Comparison of ENCODE assay signal across 8 cellular contexts in the genomic region with DNA sequence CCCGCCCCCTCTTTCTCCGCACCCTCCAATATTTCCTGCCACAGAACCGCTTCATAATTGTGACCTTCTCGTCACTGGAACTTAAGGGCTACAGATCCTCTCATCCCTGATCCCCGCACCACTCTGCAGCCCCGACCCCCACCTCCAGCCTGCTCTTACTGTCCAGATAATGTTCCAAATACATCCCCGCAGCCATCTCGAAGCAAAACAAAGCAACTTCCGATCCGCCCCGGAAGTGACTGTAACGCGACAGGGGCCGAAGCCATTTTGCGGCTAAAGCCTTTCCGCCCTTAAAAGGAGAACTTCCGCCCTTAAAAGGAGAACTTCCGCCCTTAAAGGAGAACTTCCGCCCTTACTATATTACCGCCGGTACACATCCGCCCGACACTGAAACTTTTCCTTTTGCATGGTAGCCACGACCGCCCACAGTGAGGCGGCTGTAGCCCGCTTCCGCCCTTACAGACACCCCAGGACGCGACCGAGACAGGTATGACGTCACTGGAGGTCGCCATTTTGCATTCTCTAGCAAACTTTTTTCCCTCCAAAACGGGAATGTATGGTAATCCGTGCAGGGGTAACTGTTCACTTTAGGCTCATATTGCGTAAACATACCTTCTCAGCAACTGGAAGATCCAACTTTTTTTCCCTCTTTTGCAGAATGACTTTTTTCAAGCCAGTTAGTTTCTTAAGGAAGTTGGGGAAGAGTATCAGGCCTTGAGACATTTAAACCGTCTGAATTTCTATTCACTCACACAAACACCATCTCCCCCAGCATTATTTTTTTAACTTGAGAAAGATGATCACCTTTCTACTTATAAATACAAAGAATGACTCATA. TPM values are rescaled to one million over a fixed set of nuclear protein-coding genes. Genes with fewer than 3 reads are reported as not detected.
DNase-seq lines count a peak whose midpoint lies in the region; ATAC-seq, FAIRE-seq and TF ChIP-seq lines count a peak whose summit lies in the region.

A gene (minus strand): TSS at position 214 of the 837 bp plus-strand sequence. CDS start 18 bp downstream, at position 196.

- H3K4me3 ChIP-seq in HUES64 (ENCODE audit: low read length) (peak within 1 kb of the TSS; percentile 87), OCI-LY1 (ENCODE audit: low read depth, low read length, poor library complexity, severe bottlenecking) (peak within 1 kb of the TSS; percentile 76), mesodermal cell (ENCODE audit: extremely low read depth, insufficient read depth, low read length, poor library complexity, severe bottlenecking) (peak within 1 kb of the TSS; percentile 92)

- peaks cover 9% of the 10 kb centered on the region for H3K79me2 ChIP-seq in OCI-LY1 (ENCODE audit: insufficient read depth, low read length)

- ATAC-seq in GM21447 (IDR thresholded peaks at IDR 0.05; ENCODE audit: unreplicated experiment): peak; percentile 97

- peaks cover 10% of the 10 kb centered on the region for H3K4me1 Mint-ChIP-seq in Calu3 (ENCODE audit: low read depth, unreplicated experiment)

- peak within 1 kb of the TSS; percentile 42; the same call in 1 of the 2 replicates for H2AFZ ChIP-seq in OCI-LY1 (ENCODE audit: low read length)

- H3K4me3 Mint-ChIP-seq in Calu3 (ENCODE audit: low read depth, unreplicated experiment): peak within 1 kb of the TSS; percentile 86

- DNase-seq in Calu3: peak; percentile 94
- peak; percentile 94 for DNase-seq in activated CD8-positive, alpha-beta memory T cell treated with anti-CD3 and anti-CD28 coated beads, Interleukin-2, amount 50 U/mL, for 4 hours
- peak; percentile 88 to 95 for DNase-seq in stimulated activated CD8-positive, alpha-beta memory T cell treated with anti-CD3 and anti-CD28 coated beads, Interleukin-15, amount 100 ng/mL, for 4 hours (ENCODE audit: low read depth in 2 of 2)

- H3K36me3 Mint-ChIP-seq in Calu3 (ENCODE audit: insufficient read depth, unreplicated experiment): peaks cover 34% of the 10 kb centered on the region

- TF ChIP-seq CTCF in Calu3 (IDR thresholded peaks at IDR 0.05; ENCODE audit: unreplicated experiment) (no peak), OCI-LY1 (IDR thresholded peaks at IDR 0.05; ENCODE audit: low read length) (no peak)

- H3K9me3 ChIP-seq in HUES64 (ENCODE audit: insufficient read depth, low read depth, low read length) (no peaks in the 10 kb centered on the region), OCI-LY1 (ENCODE audit: low read length) (no peaks in the 10 kb centered on the region), mesodermal cell (ENCODE audit: control insufficient read depth, low read length) (no peaks in the 10 kb centered on the region)

- CTCF ChIA-PET in Calu3 (lab: Charles Lee): no interaction called here

- no peaks in the 10 kb centered on the region for H3K9me2 ChIP-seq in OCI-LY1 (ENCODE audit: low read depth, low read length)

- peaks cover 25% of the 10 kb centered on the region for H3K36me3 ChIP-seq in HUES64 (ENCODE audit: insufficient read depth, low read length)
- peaks cover 22% of the 10 kb centered on the region for H3K36me3 ChIP-seq in OCI-LY1 (ENCODE audit: insufficient read depth, low read length)
- H3K36me3 ChIP-seq in mesodermal cell (ENCODE audit: control insufficient read depth, insufficient read depth, low read length): peaks cover 31% of the 10 kb centered on the region

- H3K27ac ChIP-seq in HUES64 (ENCODE audit: low read depth, low read length): peak within 1 kb of the TSS; percentile 50
- peak within 1 kb of the TSS; percentile 28 for H3K27ac ChIP-seq in OCI-LY1 (ENCODE audit: low read depth, low read length, poor library complexity, severe bottlenecking)
- H3K27ac ChIP-seq in mesodermal cell (ENCODE audit: low read depth, low read length, severe bottlenecking): peak within 1 kb of the TSS; percentile 94

- no TSS peak for BruUV-seq in Calu3 (replicated peaks; lab: Mats Ljungman, UMichigan)

- peak within 1 kb of the TSS; percentile 94 for H3K4me2 ChIP-seq in OCI-LY1 (ENCODE audit: low read length)

- peak; percentile 99 for FAIRE-seq in endometrium (lab: Jason Lieb, UNC)

- H3F3A ChIP-seq in OCI-LY1 (ENCODE audit: insufficient read depth, low read length): no peaks in the 10 kb centered on the region

- no peaks in the 10 kb centered on the region for H3K27me3 Mint-ChIP-seq in Calu3 (ENCODE audit: unreplicated experiment)

- no peaks in the 10 kb centered on the region for H3K27me3 ChIP-seq in HUES64 (ENCODE audit: insufficient read depth, low read length)
- H3K27me3 ChIP-seq in OCI-LY1 (ENCODE audit: insufficient read depth, low read length): no peaks in the 10 kb centered on the region

- H3K9ac ChIP-seq in HUES64 (ENCODE audit: low read depth, low read length) (peak within 1 kb of the TSS; percentile 82), OCI-LY1 (ENCODE audit: low read length) (peak within 1 kb of the TSS; percentile 65)

- no peaks in the 10 kb centered on the region for H3K9me3 Mint-ChIP-seq in Calu3 (ENCODE audit: low read depth, unreplicated experiment)

- 3% methylated on average over 37 of the region's 37 CpGs for WGBS in HUES64
- 0% methylated on average over 26 to 33 of the region's 37 CpGs for WGBS in mesodermal cell (ENCODE audit: insufficient coverage in 2 of 2), 2 experiments

- H4K20me1 ChIP-seq in OCI-LY1 (ENCODE audit: insufficient read depth, low read length): no peaks in the 10 kb centered on the region

- peaks cover 5% of the 10 kb centered on the region; the same call in 1 of the 2 replicates for H3K4me1 ChIP-seq in HUES64 (ENCODE audit: insufficient read depth, low read length)
- H3K4me1 ChIP-seq in OCI-LY1 (ENCODE audit: insufficient read depth, low read length, severe bottlenecking): peaks cover 19% of the 10 kb centered on the region
- H3K4me1 ChIP-seq in mesodermal cell (ENCODE audit: control insufficient read depth, insufficient read depth, low read length, poor library complexity, severe bottlenecking): peaks cover 6% of the 10 kb centered on the region

- intact Hi-C loops in Calu3 (cut with micrococcal nuclease; ENCODE audit: unreplicated experiment): loop anchor here (5.0 kb wide), 1 partner anchor 59 kb away; a partner anchor contains a TSS

- H3K27ac Mint-ChIP-seq in Calu3 (ENCODE audit: unreplicated experiment): peak within 1 kb of the TSS; percentile 92

RNA-seq across cellular contexts. Expression of the gene that starts here (rescaled TPM):
- 24.9 and 26.6 TPM in 2 replicates for total RNA-seq in Calu3 (2022)
- polyA plus RNA-seq in HUES64 (2013, experiment 1 of 2): 16.4 TPM
- 18.1 TPM for polyA plus RNA-seq in HUES64 (2013, experiment 2 of 2)
- 38.7 TPM for polyA plus RNA-seq in mesodermal cell (2013, experiment 1 of 2)
- polyA plus RNA-seq in mesodermal cell (2013, experiment 2 of 2): 38.1 TPM

Comparison
In these comparisons a context has a peak if more than half of its experiments do, and no peak if none do; other contexts are left out.
1. Peak in every context shown above with its lines: DNase-seq, ATAC-seq, H3K4me3 ChIP-seq and H3K27ac ChIP-seq.
2. H3K27ac ChIP-seq: peak in every context shown above with its lines; median percentile 94 in mesodermal cell; 50 in HUES64; 28 in OCI-LY1.